8 cellular contexts compared by ENCODE assay signal in genomic region chr20:21505810-21506530, GRCh38. TPM values are rescaled to one million over a fixed set of nuclear protein-coding genes. Genes with fewer than 3 reads are reported as not detected.
A peak's percentile ranks its signal among the peaks of the same experiment; 100 is the strongest.
DNase-seq lines count a peak whose midpoint lies in the region; ATAC-seq and TF ChIP-seq lines count a peak whose summit lies in the region.

No MANE protein-coding gene starts in this region.

- no peaks in the 10 kb centered on the region for H3K79me2 ChIP-seq in ACC112 (ENCODE audit: control insufficient read depth, insufficient read depth, low read length, unreplicated experiment)

- DNase-seq in RPMI8226: peak; percentile 69
- DNase-seq in heart right ventricle: peak in 1 of 2 donors; percentile 57
- peak; percentile 70 for DNase-seq in progenitor cell of endocrine pancreas (ENCODE audit: low spot score, unreplicated experiment)

- H3K36me3 ChIP-seq in ACC112 (ENCODE audit: insufficient read depth, low read length) (no peaks in the 10 kb centered on the region), heart right ventricle (no peaks in the 10 kb centered on the region), urinary bladder (ENCODE audit: insufficient read depth) (no peaks in the 10 kb centered on the region)

- no peaks in the 10 kb centered on the region for H3K4me1 ChIP-seq in ACC112 (ENCODE audit: control insufficient read depth, insufficient read depth, low read length, unreplicated experiment)
- peaks cover 4 to 43% (median 28%) of the 10 kb centered on the region in 9 donors for H3K4me1 ChIP-seq in heart right ventricle
- H3K4me1 ChIP-seq in urinary bladder (ENCODE audit: insufficient read depth): peaks cover 1% of the 10 kb centered on the region

- intact Hi-C loops in heart right ventricle (cut with DNase I): loop anchor here (1.0 to 10.0 kb wide), 10 partner anchors 269 to 671 kb away; no protein-coding TSS in a partner anchor

- H3K36me3 Mint-ChIP-seq in activated naive CD8-positive, alpha-beta T cell: no peaks in the 10 kb centered on the region
- no peaks in the 10 kb centered on the region for H3K36me3 Mint-ChIP-seq in progenitor cell of endocrine pancreas (ENCODE audit: insufficient read depth)

- H3K27ac ChIP-seq in ACC112 (ENCODE audit: low read depth, low read length) (no peak overlapping the region), heart right ventricle (peak overlapping the region in 1 of 10 donors; percentile 14), urinary bladder (ENCODE audit: low read depth) (no peak overlapping the region)

- H3K4me3 ChIP-seq in ACC112 (ENCODE audit: low read depth, low read length): peak overlapping the region; percentile 70
- peak overlapping the region; percentile 18 to 51 (median 38) for H3K4me3 ChIP-seq in heart right ventricle
- peak overlapping the region; percentile 10 for H3K4me3 ChIP-seq in urinary bladder (ENCODE audit: low read depth, low read length)

- peaks cover 76% of the 10 kb centered on the region for H3K27me3 ChIP-seq in ACC112 (ENCODE audit: insufficient read depth, low read length)
- H3K27me3 ChIP-seq in heart right ventricle: peaks cover 40 to 100% (median 96%) of the 10 kb centered on the region in 7 donors

- ATAC-seq in GM21423 (IDR thresholded peaks at IDR 0.05; ENCODE audit: unreplicated experiment) (peak; percentile 34), heart right ventricle (peak; percentile 50 to 74 (median 60)), HG03039 (IDR thresholded peaks at IDR 0.05; ENCODE audit: unreplicated experiment) (no peak)

- peak; percentile 50 to 81 (median 64) for TF ChIP-seq CTCF in heart right ventricle (IDR thresholded peaks at IDR 0.05)
- peak; percentile 90 for TF ChIP-seq CTCF in progenitor cell of endocrine pancreas (IDR thresholded peaks at IDR 0.05; ENCODE audit: unreplicated experiment)

- H3K9me3 Mint-ChIP-seq in activated naive CD8-positive, alpha-beta T cell (ENCODE audit: low read depth): no peaks in the 10 kb centered on the region
- H3K9me3 Mint-ChIP-seq in progenitor cell of endocrine pancreas (ENCODE audit: low read depth): no peaks in the 10 kb centered on the region

- H3K9me3 ChIP-seq in heart right ventricle: no peaks in the 10 kb centered on the region

- 1% methylated on average over 85 to 95 of the region's 95 CpGs for WGBS in heart right ventricle, 2 donors
- under 1% methylated on average over 95 of the region's 95 CpGs for WGBS in urinary bladder

- H3K4me3 Mint-ChIP-seq in activated naive CD8-positive, alpha-beta T cell: peak overlapping the region; percentile 86
- no peak overlapping the region for H3K4me3 Mint-ChIP-seq in progenitor cell of endocrine pancreas (ENCODE audit: low read depth)

- peak overlapping the region; percentile 39 for H2AFZ ChIP-seq in ACC112 (ENCODE audit: low read length, unreplicated experiment)

- H3K27me3 Mint-ChIP-seq in activated naive CD8-positive, alpha-beta T cell: peaks cover 38% of the 10 kb centered on the region
- H3K27me3 Mint-ChIP-seq in progenitor cell of endocrine pancreas: peaks cover 85% of the 10 kb centered on the region

- peaks cover 39% of the 10 kb centered on the region for H3K4me1 Mint-ChIP-seq in activated naive CD8-positive, alpha-beta T cell (ENCODE audit: low read depth)
- H3K4me1 Mint-ChIP-seq in progenitor cell of endocrine pancreas (ENCODE audit: low read depth): peaks cover 4% of the 10 kb centered on the region

- H3K27ac Mint-ChIP-seq in activated naive CD8-positive, alpha-beta T cell: no peak overlapping the region
- H3K27ac Mint-ChIP-seq in progenitor cell of endocrine pancreas: peak overlapping the region; percentile 85

RNA-seq across cellular contexts. Expression of gene NKX2-2, which starts 7.9 kb away (rescaled TPM):
- total RNA-seq in heart right ventricle: not detected
- not detected for polyA plus RNA-seq in heart right ventricle
- 15.5 and 16.1 TPM in 2 replicates for total RNA-seq in progenitor cell of endocrine pancreas
- not detected for total RNA-seq in urinary bladder
- not detected for polyA plus RNA-seq in urinary bladder

Comparison
In these comparisons a context has a peak if more than half of its experiments do, and no peak if none do; other contexts are left out.
1. H3K4me3 ChIP-seq: peak in every context shown above with its lines; median percentile 70 in ACC112; 38 in heart right ventricle; 10 in urinary bladder.
2. RNA of gene NKX2-2, which starts 7.9 kb away (total RNA-seq): 15.5 to 16.1 TPM in progenitor cell of endocrine pancreas; not detected in heart right ventricle and not detected in urinary bladder (single experiment); every median in the first group is over 10 times any median in the second.